Comparison of ENCODE assay signal across 12 cellular contexts in the genomic region with DNA sequence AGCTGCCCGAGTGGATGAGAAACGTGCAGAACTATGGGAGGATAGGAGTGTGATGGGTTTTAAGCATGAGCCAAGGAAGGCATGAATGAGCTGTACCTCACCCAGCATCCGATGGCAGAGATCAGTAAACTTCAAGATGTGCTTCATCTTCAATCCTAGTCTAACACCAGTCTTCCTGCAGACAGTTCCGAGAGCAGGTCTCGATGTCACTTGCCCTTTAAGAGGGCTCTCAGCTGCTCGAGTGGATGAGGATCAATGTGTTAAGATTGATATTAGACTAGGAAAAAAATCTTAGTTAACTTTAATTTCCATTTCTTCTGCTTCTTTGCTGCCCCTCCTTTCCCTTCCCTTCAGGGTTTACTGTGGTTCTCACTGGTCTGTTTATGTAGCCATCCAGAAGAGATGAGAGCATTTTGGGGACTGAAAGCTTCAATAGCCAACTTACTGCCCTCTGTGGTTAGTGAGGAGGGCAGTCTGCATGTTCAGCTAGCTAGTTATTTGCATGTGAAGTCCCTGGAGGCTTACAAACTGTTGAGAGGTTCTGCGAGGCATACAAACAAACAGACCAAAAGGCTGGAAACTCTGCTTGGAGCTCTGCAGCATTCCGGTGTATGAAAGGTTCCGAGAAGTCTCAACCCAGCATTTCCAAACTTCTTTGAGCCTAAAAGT. TPM values are rescaled to one million over a fixed set of nuclear protein-coding genes. Genes with fewer than 3 reads are reported as not detected.
A peak's percentile ranks its signal among the peaks of the same experiment; 100 is the strongest.
DNase-seq lines count a peak whose midpoint lies in the region; ATAC-seq and TF ChIP-seq lines count a peak whose summit lies in the region.
"Had no signal": no experiment of that assay in that cellular context is flagged by ENCODE, and none has a peak within 500 bp of the region (broad histone marks: within the 10 kb centered on the region; RNA-seq: fewer than 3 reads in every experiment).

No MANE protein-coding gene starts in this region.

- no peaks in the 10 kb centered on the region for H4K20me1 ChIP-seq in PC-9 (ENCODE audit: insufficient read depth)
- no peaks in the 10 kb centered on the region for H4K20me1 ChIP-seq in GM23248 (ENCODE audit: insufficient read depth)

- H3K9me3 ChIP-seq in SJSA1 (replicated peaks) (no peaks in the 10 kb centered on the region), PC-9 (ENCODE audit: insufficient read depth, low read depth) (no peaks in the 10 kb centered on the region), GM23248 (ENCODE audit: low read depth) (no peaks in the 10 kb centered on the region)

- POLR2A ChIA-PET in PC-9 (lab: Charles Lee; ENCODE audit: unreplicated experiment): interaction anchor here (0.6 to 0.7 kb wide), 3 partner anchors 38 to 690 kb away, joined by 5 to 24 read pairs (median 8); no protein-coding TSS in a partner anchor

- in situ Hi-C loops in GM23248 (cut with MboI): no loop called here

- DNase-seq in GM12864 (ENCODE audit: low read depth) (peak; percentile 62), SJSA1 (ENCODE audit: low read depth in 1 of 2, low spot score in 2 of 2) (peak; percentile 69 to 72), cardiac septum (ENCODE audit: low spot score) (no peak), PC-9 (no peak), GM23248 (no peak)
- no peak for DNase-seq in NK-92 treated with Interleukin-12 subunit alpha and Interleukin-12 subunit beta, amount 100 ng/mL, for 24 hours (lab: John Stamatoyannopoulos, UW)
- DNase-seq: activated CD4-positive, alpha-beta T cell treated with anti-CD3 and anti-CD28 coated beads for 36 hours; AML-193; hippocampal formation; NCI-H1436 treated with DMSO at 0.1 percent for 48 hours had no signal

- H3K9me2 ChIP-seq in PC-9 (ENCODE audit: insufficient read depth) (no peaks in the 10 kb centered on the region), GM23248 (ENCODE audit: insufficient read depth) (no peaks in the 10 kb centered on the region)

- H3K27me3 ChIP-seq in SJSA1 (replicated peaks) (no peaks in the 10 kb centered on the region), PC-9 (ENCODE audit: insufficient read depth, low read depth) (no peaks in the 10 kb centered on the region), GM23248 (replicated peaks; ENCODE audit: insufficient read depth) (no peaks in the 10 kb centered on the region)

- H3K79me2 ChIP-seq in PC-9 (ENCODE audit: low read depth) (no peaks in the 10 kb centered on the region), GM23248 (ENCODE audit: insufficient read depth) (peaks cover 15% of the 10 kb centered on the region; the same call in 1 of the 2 replicates)

- H3K36me3 ChIP-seq in SJSA1 (peaks cover 52% of the 10 kb centered on the region), PC-9 (ENCODE audit: low read depth) (peaks cover 4% of the 10 kb centered on the region; the same call in 1 of the 2 replicates), GM23248 (ENCODE audit: low read depth) (peaks cover 34% of the 10 kb centered on the region; the same call in 1 of the 2 replicates)

- intact Hi-C loops in cardiac septum (cut with DNase I): no loop called here
- intact Hi-C loops in PC-9 (cut with micrococcal nuclease; ENCODE audit: unreplicated experiment): no loop called here

- H3K4me3 ChIP-seq in GM12864 (ENCODE audit: low read depth, low read length): no peak overlapping the region
- no peak overlapping the region for H3K4me3 ChIP-seq in SJSA1
- no peak overlapping the region for H3K4me3 ChIP-seq in PC-9
- H3K4me3 ChIP-seq in GM23248: no peak overlapping the region

- H2AFZ ChIP-seq in PC-9 (no peak overlapping the region), GM23248 (no peak overlapping the region)

- WGBS in GM23248 (ENCODE audit: low coverage in 1 of 2, low lambda C conversion rate in 2 of 2, missing lambda C conversion rate in 2 of 2), 2 experiments: 75 to 78% methylated on average over 9 of the region's 9 CpGs

- BruUV-seq in PC-9 (replicated peaks; lab: Mats Ljungman, UMichigan): no TSS peak

- ATAC-seq in GM19438 (IDR thresholded peaks at IDR 0.05; ENCODE audit: low read depth, unreplicated experiment): peak; percentile 91
- peak; percentile 84 for ATAC-seq in HG02981 (IDR thresholded peaks at IDR 0.05; ENCODE audit: unreplicated experiment)
- ATAC-seq: activated CD4-positive, alpha-beta T cell treated with anti-CD3 and anti-CD28 coated beads for 36 hours had no signal

- CTCF ChIA-PET in PC-9 (lab: Charles Lee): no interaction called here

- H3K4me2 ChIP-seq in PC-9 (no peak overlapping the region), GM23248 (ENCODE audit: unreplicated experiment) (no peak overlapping the region)

- H3K9ac ChIP-seq in GM23248: no peak overlapping the region

- H3K4me1 ChIP-seq in SJSA1 (replicated peaks) (peaks cover 80% of the 10 kb centered on the region), PC-9 (replicated peaks; ENCODE audit: insufficient read depth) (no peaks in the 10 kb centered on the region), GM23248 (ENCODE audit: insufficient read depth) (0 out of 2 replicates have a peak, but pooled peaks cover 3% of the 10 kb centered on the region)

- 0 out of 2 replicates have a peak, but pooled peaks cover 5% of the 10 kb centered on the region for H3F3A ChIP-seq in PC-9 (ENCODE audit: insufficient read depth, low read depth)
- H3F3A ChIP-seq in GM23248 (ENCODE audit: insufficient read depth): no peaks in the 10 kb centered on the region

- H3K27ac ChIP-seq in SJSA1 (no peak overlapping the region), PC-9 (no peak overlapping the region), GM23248 (no peak overlapping the region)

- TF ChIP-seq CTCF in GM12864 (IDR thresholded peaks at IDR 0.05; ENCODE audit: low read depth, low read length, missing control alignments) (no peak), PC-9 (conservative IDR thresholded peaks at IDR 0.05) (no peak)

RNA-seq across cellular contexts. Expression of gene KLHL36, which starts 15.3 kb away (rescaled TPM):
- total RNA-seq in SJSA1 (2014; rRNA removed; shearing (Covaris generic)): 33.3 and 45.8 TPM in 2 replicates
- total RNA-seq in cardiac septum (53.2 TPM), PC-9 (2021) (73.8 and 81.9 TPM in 2 replicates)
- 68.0 and 83.9 TPM in 2 replicates for total RNA-seq in GM23248 (2014; rRNA removed; shearing (Covaris generic))
- 18.1 and 20.5 TPM in 2 replicates for polyA plus RNA-seq in GM23248 (2016; fragmentation: Nextera tagmentation; extraction: Ambion mirVana)

RNA-seq across cellular contexts. Expression of gene USP10, which starts 36.2 kb away (rescaled TPM):
- total RNA-seq in SJSA1 (2014; rRNA removed; shearing (Covaris generic)): 53.3 and 59.7 TPM in 2 replicates
- 53.8 TPM for total RNA-seq in cardiac septum
- 86.3 and 109 TPM in 2 replicates for total RNA-seq in PC-9 (2021)
- 48.3 and 51.3 TPM in 2 replicates for total RNA-seq in GM23248 (2014; rRNA removed; shearing (Covaris generic))
- 72.4 and 74.0 TPM in 2 replicates for polyA plus RNA-seq in GM23248 (2016; fragmentation: Nextera tagmentation; extraction: Ambion mirVana)

RNA-seq across cellular contexts. Expression of gene COTL1, which starts 45.7 kb away (rescaled TPM):
- 455 and 520 TPM in 2 replicates for total RNA-seq in SJSA1 (2014; rRNA removed; shearing (Covaris generic))
- total RNA-seq in cardiac septum (11.0 TPM), PC-9 (2021) (458 and 512 TPM in 2 replicates)
- 144 and 145 TPM in 2 replicates for total RNA-seq in GM23248 (2014; rRNA removed; shearing (Covaris generic))
- 370 and 399 TPM in 2 replicates for polyA plus RNA-seq in GM23248 (2016; fragmentation: Nextera tagmentation; extraction: Ambion mirVana)

Comparison
In these comparisons a context has a peak if more than half of its experiments do, and no peak if none do; other contexts are left out.
1. DNase-seq: peak in GM12864 (single experiment) and SJSA1 (2 of 2); none in cardiac septum (single experiment), PC-9 (0 of 2), GM23248 (single experiment) and NK-92 treated with Interleukin-12 subunit alpha and Interleukin-12 subunit beta, amount 100 ng/mL, for 24 hours (single experiment).
2. RNA of gene COTL1, which starts 45.7 kb away (total RNA-seq): 455 to 520 TPM in SJSA1, 458 to 512 TPM in PC-9 and 144 to 145 TPM in GM23248; 11.0 TPM in cardiac septum (single experiment); every median in the first group is over 10 times any median in the second.